10 cellular contexts compared by ENCODE assay signal in genomic region chr2:32688511-32688910, GRCh38.
DNase-seq lines count a peak whose midpoint lies in the region; ATAC-seq and TF ChIP-seq lines count a peak whose summit lies in the region.
"Had no signal": no experiment of that assay in that cellular context is flagged by ENCODE, and none has a peak within 500 bp of the region (broad histone marks: within the 10 kb centered on the region; RNA-seq: fewer than 3 reads in every experiment).

No MANE protein-coding gene starts in this region.

- DNase-seq in MCF 10A (ENCODE audit: unreplicated experiment): peak; percentile 64
- DNase-seq in breast epithelium (ENCODE audit: low spot score in 2 of 2): no peak
- no peak for DNase-seq in activated naive CD8-positive, alpha-beta T cell treated with anti-CD3 and anti-CD28 coated beads for 36 hours
- DNase-seq in stimulated activated naive CD8-positive, alpha-beta T cell treated with anti-CD3 and anti-CD28 coated beads, Interleukin-15, amount 100 ng/mL, for 72 hours: no peak
- no peak for DNase-seq in upper lobe of left lung
- DNase-seq in HuH-7 (ENCODE audit: low spot score): no peak
- DNase-seq: NCI-H1105 had no signal

- no peaks in the 10 kb centered on the region for H3K9me3 Mint-ChIP-seq in MCF 10A (ENCODE audit: unreplicated experiment)
- H3K9me3 Mint-ChIP-seq in activated naive CD8-positive, alpha-beta T cell treated with anti-CD3 and anti-CD28 coated beads for 36 hours: no peaks in the 10 kb centered on the region
- H3K9me3 Mint-ChIP-seq in stimulated activated naive CD8-positive, alpha-beta T cell treated with anti-CD3 and anti-CD28 coated beads, Interleukin-15, amount 100 ng/mL, for 72 hours: no peaks in the 10 kb centered on the region
- H3K9me3 Mint-ChIP-seq: activated naive CD4-positive, alpha-beta T cell treated with anti-CD3 and anti-CD28 coated beads, Interleukin-2, amount 50 U/mL, for 24 hours had no signal

- peaks cover 4% of the 10 kb centered on the region for H3K4me1 Mint-ChIP-seq in MCF 10A (ENCODE audit: insufficient read depth, unreplicated experiment)
- peaks cover 15% of the 10 kb centered on the region for H3K4me1 Mint-ChIP-seq in activated naive CD8-positive, alpha-beta T cell treated with anti-CD3 and anti-CD28 coated beads for 36 hours
- H3K4me1 Mint-ChIP-seq in stimulated activated naive CD8-positive, alpha-beta T cell treated with anti-CD3 and anti-CD28 coated beads, Interleukin-15, amount 100 ng/mL, for 72 hours: peaks cover 13% of the 10 kb centered on the region

- no peak overlapping the region for H3K4me3 ChIP-seq in breast epithelium
- H3K4me3 ChIP-seq in upper lobe of left lung: no peak overlapping the region

- H3K4me1 ChIP-seq in breast epithelium: no peaks in the 10 kb centered on the region
- no peaks in the 10 kb centered on the region for H3K4me1 ChIP-seq in upper lobe of left lung

- POLR2A ChIA-PET in MCF 10A (lab: Yijun Ruan, JAX): interaction anchor here (1.3 to 1.5 kb wide), 2 partner anchors 8 to 22 kb away, joined by 3 to 10 read pairs; no protein-coding TSS in a partner anchor

- H3K36me3 Mint-ChIP-seq in MCF 10A (ENCODE audit: insufficient read depth, unreplicated experiment): no peaks in the 10 kb centered on the region
- peaks cover 20% of the 10 kb centered on the region for H3K36me3 Mint-ChIP-seq in activated naive CD8-positive, alpha-beta T cell treated with anti-CD3 and anti-CD28 coated beads for 36 hours

- CTCF ChIA-PET in MCF 10A (lab: Yijun Ruan, JAX): interaction anchor here (0.6 to 1.2 kb wide), 2 partner anchors 85 to 707 kb away, joined by 3 to 5 read pairs; no protein-coding TSS in a partner anchor

- TF ChIP-seq POLR2A in breast epithelium (IDR thresholded peaks at IDR 0.05) (no peak), upper lobe of left lung (IDR thresholded peaks at IDR 0.05) (no peak)

- no peak overlapping the region for H3K4me3 Mint-ChIP-seq in MCF 10A (ENCODE audit: unreplicated experiment)
- H3K4me3 Mint-ChIP-seq in activated naive CD8-positive, alpha-beta T cell treated with anti-CD3 and anti-CD28 coated beads for 36 hours: no peak overlapping the region
- H3K4me3 Mint-ChIP-seq in stimulated activated naive CD8-positive, alpha-beta T cell treated with anti-CD3 and anti-CD28 coated beads, Interleukin-15, amount 100 ng/mL, for 72 hours: no peak overlapping the region
- H3K4me3 Mint-ChIP-seq: activated naive CD4-positive, alpha-beta T cell treated with anti-CD3 and anti-CD28 coated beads, Interleukin-2, amount 50 U/mL, for 24 hours had no signal

- no peak for TF ChIP-seq CTCF in MCF 10A (IDR thresholded peaks at IDR 0.05; ENCODE audit: unreplicated experiment)
- TF ChIP-seq CTCF in breast epithelium (IDR thresholded peaks at IDR 0.05): no peak
- TF ChIP-seq CTCF in upper lobe of left lung (IDR thresholded peaks at IDR 0.05): no peak

- TF ChIP-seq EP300 in upper lobe of left lung (IDR thresholded peaks at IDR 0.05): no peak

- intact Hi-C loops in MCF 10A (cut with micrococcal nuclease) (no loop called here), breast epithelium (cut with DNase I; ENCODE audit: low total_unique reads) (no loop called here)

- ATAC-seq in HG03280 (IDR thresholded peaks at IDR 0.05; ENCODE audit: unreplicated experiment): peak; percentile 70
- ATAC-seq in stimulated activated naive CD8-positive, alpha-beta T cell treated with anti-CD3 and anti-CD28 coated beads, Interleukin-15, amount 100 ng/mL, for 72 hours: peak; percentile 99
- ATAC-seq in HG02623 (IDR thresholded peaks at IDR 0.05; ENCODE audit: unreplicated experiment): no peak
- ATAC-seq in upper lobe of left lung (ENCODE audit: low FRiP score in 2 of 2): no peak

- BruUV-seq in MCF 10A (replicated peaks; lab: Mats Ljungman, UMichigan): no TSS peak

- H3K27me3 ChIP-seq in breast epithelium (no peaks in the 10 kb centered on the region), upper lobe of left lung (no peaks in the 10 kb centered on the region)

- no peaks in the 10 kb centered on the region for H3K27me3 Mint-ChIP-seq in MCF 10A (ENCODE audit: insufficient read depth, unreplicated experiment)
- no peaks in the 10 kb centered on the region for H3K27me3 Mint-ChIP-seq in activated naive CD8-positive, alpha-beta T cell treated with anti-CD3 and anti-CD28 coated beads for 36 hours
- no peaks in the 10 kb centered on the region for H3K27me3 Mint-ChIP-seq in stimulated activated naive CD8-positive, alpha-beta T cell treated with anti-CD3 and anti-CD28 coated beads, Interleukin-15, amount 100 ng/mL, for 72 hours
- H3K27me3 Mint-ChIP-seq: activated naive CD4-positive, alpha-beta T cell treated with anti-CD3 and anti-CD28 coated beads, Interleukin-2, amount 50 U/mL, for 24 hours had no signal

- H3K9me3 ChIP-seq in breast epithelium (no peaks in the 10 kb centered on the region), upper lobe of left lung (no peaks in the 10 kb centered on the region)

- H3K27ac ChIP-seq in breast epithelium: no peak overlapping the region
- no peak overlapping the region for H3K27ac ChIP-seq in upper lobe of left lung

- WGBS in upper lobe of left lung, 2 donors: 97 to 100% methylated on average over 1 of the region's 1 CpG

- no peaks in the 10 kb centered on the region for H3K36me3 ChIP-seq in breast epithelium
- H3K36me3 ChIP-seq in upper lobe of left lung: peaks cover 0 to 5% (median 0%) of the 10 kb centered on the region in 4 donors

- no peak overlapping the region for H3K27ac Mint-ChIP-seq in MCF 10A (ENCODE audit: low read depth, unreplicated experiment)
- peak overlapping the region; percentile 3 for H3K27ac Mint-ChIP-seq in activated naive CD8-positive, alpha-beta T cell treated with anti-CD3 and anti-CD28 coated beads for 36 hours
- no peak overlapping the region for H3K27ac Mint-ChIP-seq in stimulated activated naive CD8-positive, alpha-beta T cell treated with anti-CD3 and anti-CD28 coated beads, Interleukin-15, amount 100 ng/mL, for 72 hours
- H3K27ac Mint-ChIP-seq: activated naive CD4-positive, alpha-beta T cell treated with anti-CD3 and anti-CD28 coated beads, Interleukin-2, amount 50 U/mL, for 24 hours had no signal

Comparison
In these comparisons a context has a peak if more than half of its experiments do, and no peak if none do; other contexts are left out.
1. ATAC-seq: peak in HG03280 (single experiment) and stimulated activated naive CD8-positive, alpha-beta T cell treated with anti-CD3 and anti-CD28 coated beads, Interleukin-15, amount 100 ng/mL, for 72 hours (single experiment); none in HG02623 (single experiment) and upper lobe of left lung (0 of 2).